ENCODE assay signal across 20 cellular contexts in genomic region chr5:149030392-149030791, GRCh38. TPM values are rescaled to one million over a fixed set of nuclear protein-coding genes. Genes with fewer than 3 reads are reported as not detected.
A peak's percentile ranks its signal among the peaks of the same experiment; 100 is the strongest.
DNase-seq lines count a peak whose midpoint lies in the region; ATAC-seq and TF ChIP-seq lines count a peak whose summit lies in the region.
"Had no signal": no experiment of that assay in that cellular context is flagged by ENCODE, and none has a peak within 500 bp of the region (broad histone marks: within the 10 kb centered on the region; RNA-seq: fewer than 3 reads in every experiment).

No MANE protein-coding gene starts in this region.

- in situ Hi-C loops in astrocyte of the cerebellum (cut with HindIII; ENCODE audit: low sequenced_read_pairs): loop anchor here (10.0 kb wide), 1 partner anchor 586 kb away; no protein-coding TSS in a partner anchor

- no peaks in the 10 kb centered on the region for H3K36me3 Mint-ChIP-seq in nephron progenitor cell (ENCODE audit: low read depth)
- H3K36me3 Mint-ChIP-seq in naive thymus-derived CD4-positive, alpha-beta T cell: no peaks in the 10 kb centered on the region
- H3K36me3 Mint-ChIP-seq: activated naive CD8-positive, alpha-beta T cell treated with anti-CD3 and anti-CD28 coated beads, Interleukin-2, amount 10 ng/mL, durations not matched to agents 7 days and 5 days had no signal

- no peak overlapping the region for H3K27ac Mint-ChIP-seq in nephron progenitor cell
- H3K27ac Mint-ChIP-seq in naive thymus-derived CD4-positive, alpha-beta T cell: no peak overlapping the region
- H3K27ac Mint-ChIP-seq: activated naive CD8-positive, alpha-beta T cell treated with anti-CD3 and anti-CD28 coated beads, Interleukin-2, amount 10 ng/mL, durations not matched to agents 7 days and 5 days; T-helper 2 cell treated with Interferon-gamma antibody and Interleukin-4, amounts not matched to agents 5 μg/mL and 100 μg/mL, for 36 hours had no signal

- no peak overlapping the region for H3K4me3 ChIP-seq in KMS-11 (IDR thresholded peaks at IDR 0.05; ENCODE audit: insufficient read depth, low read depth, low read length)
- H3K4me3 ChIP-seq in astrocyte of the cerebellum (ENCODE audit: low read depth, low read length): no peak overlapping the region
- no peak overlapping the region for H3K4me3 ChIP-seq in naive thymus-derived CD4-positive, alpha-beta T cell (ENCODE audit: low read length)
- H3K4me3 ChIP-seq: colonic mucosa, mucosa of descending colon had no signal

- POLR2A ChIA-PET in naive thymus-derived CD4-positive, alpha-beta T cell (lab: Charles Lee): no interaction called here

- H3K36me3 ChIP-seq in KMS-11 (ENCODE audit: insufficient read depth): no peaks in the 10 kb centered on the region
- H3K36me3 ChIP-seq in naive thymus-derived CD4-positive, alpha-beta T cell (ENCODE audit: control insufficient read depth in 2 of 3, insufficient read depth in 3 of 3, low read length in 3 of 3): no peaks in the 10 kb centered on the region
- H3K36me3 ChIP-seq: colonic mucosa had no signal

- no peak overlapping the region; the same call in 1 of the 2 replicates for H3K27ac ChIP-seq in KMS-11
- no peak overlapping the region for H3K27ac ChIP-seq in naive thymus-derived CD4-positive, alpha-beta T cell (ENCODE audit: low read depth, low read length)
- H3K27ac ChIP-seq: colonic mucosa, HL-60 had no signal

- no peak overlapping the region for H3K9ac ChIP-seq in KMS-11

- no peaks in the 10 kb centered on the region for H3K27me3 ChIP-seq in KMS-11 (ENCODE audit: insufficient read depth, low read depth)
- H3K27me3 ChIP-seq in naive thymus-derived CD4-positive, alpha-beta T cell (ENCODE audit: control insufficient read depth in 2 of 2, insufficient read depth in 2 of 2, low read length in 2 of 2): no peaks in the 10 kb centered on the region
- H3K27me3 ChIP-seq: colonic mucosa had no signal

- ATAC-seq in stimulated activated naive CD8-positive, alpha-beta T cell treated with anti-CD3 and anti-CD28 coated beads, Interleukin-15, Interleukin-2, amounts not matched to agents 100 U/mL and 50 U/mL, for 24 hours: no peak
- ATAC-seq in naive thymus-derived CD4-positive, alpha-beta T cell: no peak
- ATAC-seq: left cardiac atrium, mucosa of descending colon had no signal

- no peaks in the 10 kb centered on the region for H4K20me1 ChIP-seq in KMS-11 (ENCODE audit: insufficient read depth)

- TF ChIP-seq CTCF in KMS-11 (conservative IDR thresholded peaks at IDR 0.05; ENCODE audit: low read depth, low read length) (no peak), astrocyte of the cerebellum (IDR thresholded peaks at IDR 0.05; ENCODE audit: low read depth, low read length, missing control alignments) (no peak), nephron progenitor cell (IDR thresholded peaks at IDR 0.05) (no peak)

- H3K79me2 ChIP-seq in KMS-11 (ENCODE audit: insufficient read depth, low read depth): no peaks in the 10 kb centered on the region

- CTCF ChIA-PET in naive thymus-derived CD4-positive, alpha-beta T cell (lab: Charles Lee): interaction anchor here (1.0 kb wide), 1 partner anchor 289 kb away, joined by 4 read pairs; no protein-coding TSS in a partner anchor

- peak overlapping the region; percentile 51 for H3K4me2 ChIP-seq in KMS-11

- H2AFZ ChIP-seq in KMS-11 (ENCODE audit: low read depth): peak overlapping the region; percentile 61

- H3K4me1 ChIP-seq in KMS-11 (ENCODE audit: low read depth, poor library complexity, severe bottlenecking): peaks cover 42% of the 10 kb centered on the region
- no peaks in the 10 kb centered on the region for H3K4me1 ChIP-seq in naive thymus-derived CD4-positive, alpha-beta T cell (ENCODE audit: control insufficient read depth in 2 of 2, insufficient read depth in 2 of 2, low read length in 2 of 2)
- H3K4me1 ChIP-seq: colonic mucosa had no signal

- intact Hi-C loops in naive thymus-derived CD4-positive, alpha-beta T cell (cut with micrococcal nuclease): loop anchor here in 1 of 2 donors (10.0 kb wide), 2 partner anchors 586 to 846 kb away; no protein-coding TSS in a partner anchor

- H3K9me3 Mint-ChIP-seq in nephron progenitor cell: no peaks in the 10 kb centered on the region
- no peaks in the 10 kb centered on the region for H3K9me3 Mint-ChIP-seq in naive thymus-derived CD4-positive, alpha-beta T cell
- H3K9me3 Mint-ChIP-seq: activated naive CD8-positive, alpha-beta T cell treated with anti-CD3 and anti-CD28 coated beads, Interleukin-2, amount 10 ng/mL, durations not matched to agents 7 days and 5 days; T-helper 2 cell treated with Interferon-gamma antibody and Interleukin-4, amounts not matched to agents 5 μg/mL and 100 μg/mL, for 36 hours had no signal

- DNase-seq in EH (ENCODE audit: low read depth): peak; percentile 72
- peak; percentile 59 for DNase-seq in astrocyte of the cerebellum (ENCODE audit: low read depth)
- DNase-seq in myocyte (ENCODE audit: low read depth): peak; percentile 91
- no peak for DNase-seq in stimulated activated naive CD8-positive, alpha-beta T cell treated with anti-CD3 and anti-CD28 coated beads, Interleukin-15, Interleukin-2, amounts not matched to agents 100 U/mL and 50 U/mL, for 24 hours
- no peak for DNase-seq in nephron progenitor cell
- DNase-seq in naive thymus-derived CD4-positive, alpha-beta T cell: no peak
- DNase-seq: activated naive CD8-positive, alpha-beta T cell treated with anti-CD3 and anti-CD28 coated beads, Interleukin-2, amount 10 ng/mL, durations not matched to agents 7 days and 5 days; colonic mucosa; erythroblast; Kasumi-1; left cardiac atrium; mucosa of descending colon; NCI-H2029; NK-92 treated with Interleukin-12 subunit alpha and Interleukin-12 subunit beta, amount 100 ng/mL, for 24 hours; posterior cingulate gyrus; SHP77 treated with DMSO at 0.1 percent for 48 hours had no signal

- no peak overlapping the region for H3K4me3 Mint-ChIP-seq in nephron progenitor cell
- H3K4me3 Mint-ChIP-seq in naive thymus-derived CD4-positive, alpha-beta T cell: no peak overlapping the region
- H3K4me3 Mint-ChIP-seq: activated naive CD8-positive, alpha-beta T cell treated with anti-CD3 and anti-CD28 coated beads, Interleukin-2, amount 10 ng/mL, durations not matched to agents 7 days and 5 days; T-helper 2 cell treated with Interferon-gamma antibody and Interleukin-4, amounts not matched to agents 5 μg/mL and 100 μg/mL, for 36 hours had no signal

- peaks cover 4% of the 10 kb centered on the region for H3K4me1 Mint-ChIP-seq in nephron progenitor cell
- H3K4me1 Mint-ChIP-seq in naive thymus-derived CD4-positive, alpha-beta T cell: peaks cover 0 to 10% (median 0%) of the 10 kb centered on the region in 7 donors

- no peaks in the 10 kb centered on the region for H3K9me3 ChIP-seq in naive thymus-derived CD4-positive, alpha-beta T cell (ENCODE audit: control insufficient read depth in 2 of 3, low read length in 3 of 3)
- H3K9me3 ChIP-seq: colonic mucosa, mucosa of descending colon had no signal

- H3K27me3 Mint-ChIP-seq in nephron progenitor cell (ENCODE audit: low read depth, poor library complexity): peaks cover 15% of the 10 kb centered on the region
- no peaks in the 10 kb centered on the region for H3K27me3 Mint-ChIP-seq in naive thymus-derived CD4-positive, alpha-beta T cell

RNA-seq across cellular contexts. Expression of gene SH3TC2, which starts 32.5 kb away (rescaled TPM):
- total RNA-seq in myocyte: 3.9 and 4.3 TPM in 2 replicates
- 1.4 TPM for polyA plus RNA-seq in myocyte (2012)
- total RNA-seq in naive thymus-derived CD4-positive, alpha-beta T cell: under 1 TPM in 2 of 5 experiments, not detected in 3; 0.08 to 0.59 TPM
- polyA plus RNA-seq in naive thymus-derived CD4-positive, alpha-beta T cell: not detected
- total RNA-seq: activated naive CD8-positive, alpha-beta T cell treated with anti-CD3 and anti-CD28 coated beads, Interleukin-2, amount 10 ng/mL, durations not matched to agents 7 days and 5 days; G401 had no signal

Comparison
In these comparisons a context has a peak if more than half of its experiments do, and no peak if none do; other contexts are left out.
1. DNase-seq: peak in EH (single experiment), astrocyte of the cerebellum (single experiment) and myocyte (single experiment); none in stimulated activated naive CD8-positive, alpha-beta T cell treated with anti-CD3 and anti-CD28 coated beads, Interleukin-15, Interleukin-2, amounts not matched to agents 100 U/mL and 50 U/mL, for 24 hours (single experiment), nephron progenitor cell (single experiment) and naive thymus-derived CD4-positive, alpha-beta T cell (0 of 9).